In genomic region chr16:50539053-50539615, GRCh38 we compare ENCODE assay signal across 27 cellular contexts. TPM values are rescaled to one million over a fixed set of nuclear protein-coding genes. Genes with fewer than 3 reads are reported as not detected.
DNase-seq lines count a peak whose midpoint lies in the region; ATAC-seq and TF ChIP-seq lines count a peak whose summit lies in the region.
"Had no signal": no experiment of that assay in that cellular context is flagged by ENCODE, and none has a peak within 500 bp of the region (broad histone marks: within the 10 kb centered on the region; RNA-seq: fewer than 3 reads in every experiment).

No MANE protein-coding gene starts in this region.

- H3K27me3 ChIP-seq in mammary epithelial cell (ENCODE audit: insufficient read depth, low read length) (no peaks in the 10 kb centered on the region), breast epithelium (no peaks in the 10 kb centered on the region), mesendoderm (ENCODE audit: insufficient read depth, low read length, poor library complexity) (no peaks in the 10 kb centered on the region)
- H3K27me3 ChIP-seq: ascending aorta, Peyer's patch, stomach, thyroid gland had no signal

- peak overlapping the region; percentile 47 for H3K4me2 ChIP-seq in mammary epithelial cell (ENCODE audit: insufficient read depth, low read depth, low read length)
- no peak overlapping the region for H3K4me2 ChIP-seq in mesendoderm (ENCODE audit: low read length)

- H3K27ac Mint-ChIP-seq in stimulated activated naive B cell treated with anti-CD40 and anti-IgM and Interleukin-4, amounts not matched to agents 10 μg/mL and 1 μg/mL and 100 μg/mL, for 72 hours: peak overlapping the region; percentile 33
- H3K27ac Mint-ChIP-seq: activated CD4-positive, alpha-beta T cell treated with anti-CD3 and anti-CD28 coated beads, Interleukin-2, amount 10 ng/mL, durations not matched to agents 7 days and 5 days; activated T-cell treated with anti-CD3 and anti-CD28 coated beads, Interleukin-2, amount 50 U/mL, for 24 hours; CD4-positive, alpha-beta T cell; T-cell had no signal

- no peak overlapping the region for H4K5ac ChIP-seq in mesendoderm (ENCODE audit: low read length)

- H2AK5ac ChIP-seq in mesendoderm (ENCODE audit: low read length): no peak overlapping the region

- no peak for ATAC-seq in stimulated activated naive B cell treated with anti-CD40 and anti-IgM and Interleukin-4, amounts not matched to agents 10 μg/mL and 1 μg/mL and 100 μg/mL, for 72 hours (replicated peaks)
- ATAC-seq: esophagus mucosa, lower lobe of right lung, right cardiac atrium, T-cell had no signal

- peaks cover 24 to 52% of the 10 kb centered on the region in 2 donors for H3K27me3 Mint-ChIP-seq in stimulated activated naive B cell treated with anti-CD40 and anti-IgM and Interleukin-4, amounts not matched to agents 10 μg/mL and 1 μg/mL and 100 μg/mL, for 72 hours
- H3K27me3 Mint-ChIP-seq: activated T-cell treated with anti-CD3 and anti-CD28 coated beads, Interleukin-2, amount 50 U/mL, for 24 hours; CD4-positive, alpha-beta T cell; T-cell had no signal

- DNase-seq in mammary epithelial cell: no peak
- DNase-seq in breast epithelium (ENCODE audit: low spot score in 2 of 2): no peak
- DNase-seq in coronary artery (ENCODE audit: low spot score): peak; percentile 64
- DNase-seq in mesendoderm: no peak
- DNase-seq in stimulated activated naive B cell treated with anti-CD40 and anti-IgM and Interleukin-4, amounts not matched to agents 10 μg/mL and 1 μg/mL and 100 μg/mL, for 72 hours: no peak
- DNase-seq in activated CD4-positive, CD25-positive, alpha-beta regulatory T cell (lab: John Stamatoyannopoulos, UW): no peak
- no peak for DNase-seq in activated naive CD4-positive, alpha-beta T cell treated with anti-CD3 and anti-CD28 coated beads, Interleukin-2, amount 50 U/mL, for 16 hours
- no peak for DNase-seq in NCI-H1694 treated with DMSO at 0.1 percent for 48 hours (lab: John Stamatoyannopoulos, UW)
- DNase-seq: activated CD4-positive, alpha-beta T cell treated with anti-CD3 and anti-CD28 coated beads, Interleukin-2, amount 10 ng/mL, durations not matched to agents 7 days and 5 days; activated gamma-delta T cell treated with Interleukin-2 at 50 U/mL for 16 hours; activated T-cell treated with anti-CD3 and anti-CD28 coated beads, Interleukin-2, amount 50 U/mL, for 24 hours; cortex of kidney; Karpas-422; lower lobe of right lung; NCI-H2029 treated with DMSO at 0.1 percent for 48 hours; NCI-H526 treated with DMSO at 0.1 percent for 48 hours; right cardiac atrium; stimulated activated CD4-positive, alpha-beta T cell treated with anti-CD3 and anti-CD28 coated beads, Interleukin-12 subunit alpha, Interleukin-12 subunit beta, amount 100 ng/mL, for 4 hours; stimulated activated CD4-positive, alpha-beta T cell treated with anti-CD3 and anti-CD28 coated beads, Interleukin-2, amount 100 ng/mL, for 48 hours; stomach; T-cell; thyroid gland had no signal

- no peak overlapping the region for H3K18ac ChIP-seq in mesendoderm (ENCODE audit: low read length)

- H3K36me3 Mint-ChIP-seq in stimulated activated naive B cell treated with anti-CD40 and anti-IgM and Interleukin-4, amounts not matched to agents 10 μg/mL and 1 μg/mL and 100 μg/mL, for 72 hours: peaks cover 6 to 11% of the 10 kb centered on the region in 2 donors
- H3K36me3 Mint-ChIP-seq: T-cell had no signal

- H2BK5ac ChIP-seq in mesendoderm (ENCODE audit: low read length): no peak overlapping the region

- in situ Hi-C loops in mammary epithelial cell (cut with MboI; ENCODE audit: low sequenced_read_pairs in 2 of 2): no loop called here

- H3K36me3 ChIP-seq in mammary epithelial cell (ENCODE audit: insufficient read depth, low read length) (no peaks in the 10 kb centered on the region), breast epithelium (no peaks in the 10 kb centered on the region), mesendoderm (ENCODE audit: control insufficient read depth, insufficient read depth, low read length) (no peaks in the 10 kb centered on the region)
- H3K36me3 ChIP-seq: ascending aorta, lower lobe of right lung, Peyer's patch, stomach, thyroid gland had no signal

- intact Hi-C loops in mammary epithelial cell (cut with micrococcal nuclease): no loop called here
- intact Hi-C loops in breast epithelium (cut with DNase I; ENCODE audit: low total_unique reads): no loop called here

- H3K23ac ChIP-seq in mesendoderm (ENCODE audit: low read length): no peak overlapping the region

- H3K9ac ChIP-seq in mammary epithelial cell (ENCODE audit: insufficient read depth, low read length) (no peak overlapping the region), mesendoderm (ENCODE audit: low read length) (no peak overlapping the region)

- TF ChIP-seq CTCF in mammary epithelial cell (conservative IDR thresholded peaks at IDR 0.05 in 1 of 2, IDR thresholded peaks at IDR 0.05 in 1 of 2; ENCODE audit: extremely low read depth in 1 of 2, insufficient read depth in 1 of 2, low read depth in 1 of 2, low read length in 2 of 2) (no peak), breast epithelium (IDR thresholded peaks at IDR 0.05) (no peak), coronary artery (IDR thresholded peaks at IDR 0.05) (no peak)

- peaks cover 11 to 18% of the 10 kb centered on the region in 2 donors for H3K9me3 Mint-ChIP-seq in stimulated activated naive B cell treated with anti-CD40 and anti-IgM and Interleukin-4, amounts not matched to agents 10 μg/mL and 1 μg/mL and 100 μg/mL, for 72 hours
- H3K9me3 Mint-ChIP-seq: CD4-positive, alpha-beta T cell had no signal

- TF ChIP-seq POLR2A in breast epithelium (IDR thresholded peaks at IDR 0.05): no peak

- no peaks in the 10 kb centered on the region for H3K9me3 ChIP-seq in mammary epithelial cell (replicated peaks; ENCODE audit: insufficient read depth, low read length)
- H3K9me3 ChIP-seq in breast epithelium: no peaks in the 10 kb centered on the region
- H3K9me3 ChIP-seq: ascending aorta, lower lobe of right lung, stomach, thyroid gland had no signal

- no peaks in the 10 kb centered on the region for H3K4me1 Mint-ChIP-seq in stimulated activated naive B cell treated with anti-CD40 and anti-IgM and Interleukin-4, amounts not matched to agents 10 μg/mL and 1 μg/mL and 100 μg/mL, for 72 hours
- H3K4me1 Mint-ChIP-seq: activated CD4-positive, alpha-beta T cell treated with anti-CD3 and anti-CD28 coated beads, Interleukin-2, amount 10 ng/mL, durations not matched to agents 7 days and 5 days had no signal

- no peaks in the 10 kb centered on the region for H3K79me1 ChIP-seq in mesendoderm (ENCODE audit: low read length)

- CTCF ChIA-PET in mammary epithelial cell (lab: Charles Lee; ENCODE audit: low non-redundant PET): no interaction called here

- no peak overlapping the region for H4K8ac ChIP-seq in mesendoderm (ENCODE audit: low read depth, low read length)

- BruUV-seq in mammary epithelial cell (replicated peaks; lab: Mats Ljungman, UMichigan): no TSS peak

- peaks cover 14% of the 10 kb centered on the region for H3K4me1 ChIP-seq in mammary epithelial cell (ENCODE audit: insufficient read depth, low read length)
- H3K4me1 ChIP-seq in breast epithelium: no peaks in the 10 kb centered on the region
- peaks cover 7% of the 10 kb centered on the region for H3K4me1 ChIP-seq in mesendoderm (ENCODE audit: control insufficient read depth, low read depth, low read length)
- H3K4me1 ChIP-seq: ascending aorta, lower lobe of right lung, Peyer's patch, stomach, thyroid gland had no signal

- dilution Hi-C loops in mammary epithelial cell (cut with HindIII; ENCODE audit: low sequenced_read_pairs): no loop called here

- no peak overlapping the region for H3K4ac ChIP-seq in mesendoderm (ENCODE audit: low read depth, low read length)

- H3K79me2 ChIP-seq in mammary epithelial cell (ENCODE audit: insufficient read depth, low read length) (no peaks in the 10 kb centered on the region), mesendoderm (ENCODE audit: control insufficient read depth, insufficient read depth, low read length) (no peaks in the 10 kb centered on the region)

- no peaks in the 10 kb centered on the region for H4K20me1 ChIP-seq in mammary epithelial cell (ENCODE audit: insufficient read depth, low read length)

- H2BK120ac ChIP-seq in mesendoderm (ENCODE audit: low read depth, low read length): no peak overlapping the region

- H3K4me3 ChIP-seq in mammary epithelial cell (replicated peaks in 1 of 3; ENCODE audit: insufficient read depth in 1 of 3, low read depth in 2 of 3, low read length in 3 of 3): no peak overlapping the region
- no peak overlapping the region for H3K4me3 ChIP-seq in breast epithelium
- no peak overlapping the region for H3K4me3 ChIP-seq in coronary artery
- no peak overlapping the region for H3K4me3 ChIP-seq in mesendoderm (ENCODE audit: low read length)
- H3K4me3 ChIP-seq: ascending aorta, lower lobe of right lung, Peyer's patch, stomach, thyroid gland had no signal

- 32% methylated on average over 16 of the region's 16 CpGs for WGBS in mammary epithelial cell (ENCODE audit: low coverage, missing lambda C conversion rate)
- no CpG with 5 or more reads among the region's 16 CpGs for WGBS in mesendoderm (ENCODE audit: extremely low coverage, insufficient coverage, low lambda C conversion rate)

- H2BK15ac ChIP-seq in mesendoderm (replicated peaks; ENCODE audit: low read depth): no peak overlapping the region

- peak overlapping the region; percentile 58 for H3K56ac ChIP-seq in mesendoderm (ENCODE audit: low read length)

- peak overlapping the region; percentile 74 for H2AFZ ChIP-seq in mammary epithelial cell (ENCODE audit: low read depth, low read length)

- no peak overlapping the region for H3K4me3 Mint-ChIP-seq in stimulated activated naive B cell treated with anti-CD40 and anti-IgM and Interleukin-4, amounts not matched to agents 10 μg/mL and 1 μg/mL and 100 μg/mL, for 72 hours
- H3K4me3 Mint-ChIP-seq: activated CD4-positive, alpha-beta T cell treated with anti-CD3 and anti-CD28 coated beads, Interleukin-2, amount 10 ng/mL, durations not matched to agents 7 days and 5 days; activated T-cell treated with anti-CD3 and anti-CD28 coated beads, Interleukin-2, amount 50 U/mL, for 24 hours; CD4-positive, alpha-beta T cell; T-cell had no signal

- H3K27ac ChIP-seq in mammary epithelial cell (ENCODE audit: insufficient read depth, low read depth, low read length) (no peak overlapping the region), breast epithelium (no peak overlapping the region), coronary artery (no peak overlapping the region), mesendoderm (ENCODE audit: low read depth, low read length) (no peak overlapping the region)
- H3K27ac ChIP-seq: ascending aorta, lower lobe of right lung, Peyer's patch, stomach, thyroid gland had no signal

RNA-seq across cellular contexts. Expression of gene NKD1, which starts 9.1 kb away (rescaled TPM):
- total RNA-seq in mammary epithelial cell (under 1 TPM; under 0.01 to 0.35 TPM), breast epithelium (1 to 10 TPM; 1.3 to 5.0 (median 4.6) TPM)
- polyA plus RNA-seq in mammary epithelial cell: 0.19 TPM
- polyA minus RNA-seq in mammary epithelial cell: not detected
- polyA plus RNA-seq in mesendoderm (2013, experiment 1 of 2): 8.8 TPM
- 7.9 TPM for polyA plus RNA-seq in mesendoderm (2013, experiment 2 of 2)
- total RNA-seq: fibroblast of villous mesenchyme had no signal
